Comparison of ENCODE assay signal across 39 cellular contexts in genomic region chr1:165712764-165713163, GRCh38.
"Had no signal": no experiment of that assay in that cellular context is flagged by ENCODE, and none has a peak within 500 bp of the region (broad histone marks: within the 10 kb centered on the region; RNA-seq: fewer than 3 reads in every experiment).

No MANE protein-coding gene starts in this region.

- H3K27ac ChIP-seq: adrenal gland, ascending aorta, body of pancreas, brain microvascular endothelial cell, breast epithelium, cardiac muscle cell had no signal

- FAIRE-seq: astrocyte, bronchial epithelial cell, colon had no signal

- H3K27me3 ChIP-seq: adrenal gland, ascending aorta, body of pancreas, brain microvascular endothelial cell, breast epithelium had no signal

- H3K36me3 Mint-ChIP-seq: activated naive CD4-positive, alpha-beta T cell treated with anti-CD3 and anti-CD28 coated beads, Interleukin-2, amount 10 ng/mL, durations not matched to agents 7 days and 5 days; activated naive CD4-positive, alpha-beta T cell treated with anti-CD3 and anti-CD28 coated beads, Interleukin-2, amount 50 U/mL, for 24 hours; activated naive CD4-positive, alpha-beta T cell treated with anti-CD3 and anti-CD28 coated beads, Interleukin-2, amount 50 U/mL, for 72 hours; activated naive CD8-positive, alpha-beta T cell; activated naive CD8-positive, alpha-beta T cell treated with anti-CD3 and anti-CD28 coated beads for 36 hours; activated naive CD8-positive, alpha-beta T cell treated with anti-CD3 and anti-CD28 coated beads, Interleukin-2, amount 10 ng/mL, durations not matched to agents 7 days and 5 days; brain had no signal

- H3K4me1 ChIP-seq: adrenal gland, ascending aorta, body of pancreas, breast epithelium had no signal

- H3K4me3 ChIP-seq: adrenal gland, ascending aorta, body of pancreas, breast epithelium, cardiac muscle cell had no signal

- H3K27me3 Mint-ChIP-seq: activated naive CD8-positive, alpha-beta T cell treated with anti-CD3 and anti-CD28 coated beads, Interleukin-2, amount 50 U/mL, for 24 hours had no signal

- H3K4me1 Mint-ChIP-seq: activated naive CD4-positive, alpha-beta T cell treated with anti-CD3 and anti-CD28 coated beads, Interleukin-2, amount 10 ng/mL, durations not matched to agents 7 days and 5 days; activated naive CD4-positive, alpha-beta T cell treated with anti-CD3 and anti-CD28 coated beads, Interleukin-2, amount 50 U/mL, for 24 hours; activated naive CD8-positive, alpha-beta T cell treated with anti-CD3 and anti-CD28 coated beads for 36 hours; activated naive CD8-positive, alpha-beta T cell treated with anti-CD3 and anti-CD28 coated beads, Interleukin-2, amount 10 ng/mL, durations not matched to agents 7 days and 5 days; activated naive CD8-positive, alpha-beta T cell treated with anti-CD3 and anti-CD28 coated beads, Interleukin-2, amount 50 U/mL, for 24 hours; activated T-helper 17 cell treated with anti-CD3 and anti-CD28 coated beads, Interleukin-2, amount 50 U/mL, for 72 hours; brain; central memory CD8-positive, alpha-beta T cell had no signal

- H3K9me3 ChIP-seq: adrenal gland, ascending aorta, body of pancreas, breast epithelium had no signal

- ATAC-seq: activated naive CD4-positive, alpha-beta T cell treated with anti-CD3 and anti-CD28 coated beads, Interleukin-2, amount 50 U/mL, for 72 hours; activated naive CD8-positive, alpha-beta T cell treated with anti-CD3 and anti-CD28 coated beads, Interleukin-2, amount 50 U/mL, for 24 hours; activated T-cell treated with anti-CD3 and anti-CD28 coated beads, Interleukin-2, amount 50 U/mL, for 4 hours; activated T-cell treated with anti-CD3 and anti-CD28 coated beads, Interleukin-2, amount 50 U/mL, for 72 hours; activated T-helper 17 cell treated with anti-CD3 and anti-CD28 coated beads, Interleukin-2, amount 50 U/mL, for 72 hours; body of pancreas had no signal

- H3K36me3 ChIP-seq: adrenal gland, ascending aorta, brain microvascular endothelial cell, breast epithelium, cardiac muscle cell had no signal

- H3K27ac Mint-ChIP-seq: activated naive CD4-positive, alpha-beta T cell treated with anti-CD3 and anti-CD28 coated beads for 36 hours; activated naive CD4-positive, alpha-beta T cell treated with anti-CD3 and anti-CD28 coated beads, Interleukin-2, amount 10 ng/mL, durations not matched to agents 7 days and 5 days; activated naive CD4-positive, alpha-beta T cell treated with anti-CD3 and anti-CD28 coated beads, Interleukin-2, amount 50 U/mL, for 24 hours; activated naive CD4-positive, alpha-beta T cell treated with anti-CD3 and anti-CD28 coated beads, Interleukin-2, amount 50 U/mL, for 72 hours; activated naive CD8-positive, alpha-beta T cell; activated naive CD8-positive, alpha-beta T cell treated with anti-CD3 and anti-CD28 coated beads for 36 hours; activated naive CD8-positive, alpha-beta T cell treated with anti-CD3 and anti-CD28 coated beads, Interleukin-2, amount 10 ng/mL, durations not matched to agents 7 days and 5 days; activated naive CD8-positive, alpha-beta T cell treated with anti-CD3 and anti-CD28 coated beads, Interleukin-2, amount 50 U/mL, for 24 hours; activated T-cell treated with anti-CD3 and anti-CD28 coated beads, Interleukin-2, amount 50 U/mL, for 72 hours; activated T-helper 1 cell treated with anti-CD3 and anti-CD28 coated beads, Interleukin-12 subunit alpha, Interleukin-12 subunit beta, Interleukin-2, Interleukin-4 antibody, amounts not matched to agents 30 ng/mL and 10 ng/mL and 1 ng/mL, durations not matched to agents 14 hours and 24 hours and 36 hours; activated T-helper 17 cell treated with anti-CD3 and anti-CD28 coated beads, Interleukin-2, amount 50 U/mL, for 72 hours; activated T-helper 2 cell treated with anti-CD3 and anti-CD28 coated beads, Interferon-gamma antibody, Interleukin-2, Interleukin-4, amounts not matched to agents 10 μg/mL and 5 μg/mL and 100 μg/mL, durations not matched to agents 14 hours and 24 hours and 36 hours; brain had no signal

- H3K9me3 Mint-ChIP-seq: activated naive CD4-positive, alpha-beta T cell treated with anti-CD3 and anti-CD28 coated beads for 36 hours; activated naive CD4-positive, alpha-beta T cell treated with anti-CD3 and anti-CD28 coated beads, Interleukin-2, amount 10 ng/mL, durations not matched to agents 7 days and 5 days; activated naive CD4-positive, alpha-beta T cell treated with anti-CD3 and anti-CD28 coated beads, Interleukin-2, amount 50 U/mL, for 24 hours; activated naive CD4-positive, alpha-beta T cell treated with anti-CD3 and anti-CD28 coated beads, Interleukin-2, amount 50 U/mL, for 72 hours; activated naive CD8-positive, alpha-beta T cell treated with anti-CD3 and anti-CD28 coated beads for 36 hours; activated naive CD8-positive, alpha-beta T cell treated with anti-CD3 and anti-CD28 coated beads, Interleukin-2, amount 10 ng/mL, durations not matched to agents 7 days and 5 days; activated naive CD8-positive, alpha-beta T cell treated with anti-CD3 and anti-CD28 coated beads, Interleukin-2, amount 50 U/mL, for 24 hours; activated T-cell treated with anti-CD3 and anti-CD28 coated beads, Interleukin-2, amount 50 U/mL, for 4 hours; activated T-cell treated with anti-CD3 and anti-CD28 coated beads, Interleukin-2, amount 50 U/mL, for 72 hours; activated T-helper 1 cell treated with anti-CD3 and anti-CD28 coated beads, Interleukin-12 subunit alpha, Interleukin-12 subunit beta, Interleukin-2, Interleukin-4 antibody, amounts not matched to agents 30 ng/mL and 10 ng/mL and 1 ng/mL, durations not matched to agents 14 hours and 24 hours and 36 hours; activated T-helper 17 cell treated with anti-CD3 and anti-CD28 coated beads, Interleukin-2, amount 50 U/mL, for 72 hours; activated T-helper 2 cell treated with anti-CD3 and anti-CD28 coated beads, Interferon-gamma antibody, Interleukin-2, Interleukin-4, amounts not matched to agents 10 μg/mL and 5 μg/mL and 100 μg/mL, durations not matched to agents 14 hours and 24 hours and 36 hours; central memory CD8-positive, alpha-beta T cell had no signal

- H3K4me3 Mint-ChIP-seq: activated naive CD4-positive, alpha-beta T cell treated with anti-CD3 and anti-CD28 coated beads for 36 hours; activated naive CD4-positive, alpha-beta T cell treated with anti-CD3 and anti-CD28 coated beads, Interleukin-2, amount 10 ng/mL, durations not matched to agents 7 days and 5 days; activated naive CD4-positive, alpha-beta T cell treated with anti-CD3 and anti-CD28 coated beads, Interleukin-2, amount 50 U/mL, for 24 hours; activated naive CD8-positive, alpha-beta T cell; activated naive CD8-positive, alpha-beta T cell treated with anti-CD3 and anti-CD28 coated beads for 36 hours; activated naive CD8-positive, alpha-beta T cell treated with anti-CD3 and anti-CD28 coated beads, Interleukin-2, amount 10 ng/mL, durations not matched to agents 7 days and 5 days; activated naive CD8-positive, alpha-beta T cell treated with anti-CD3 and anti-CD28 coated beads, Interleukin-2, amount 50 U/mL, for 24 hours; activated T-cell treated with anti-CD3 and anti-CD28 coated beads, Interleukin-2, amount 50 U/mL, for 4 hours; activated T-cell treated with anti-CD3 and anti-CD28 coated beads, Interleukin-2, amount 50 U/mL, for 72 hours; activated T-helper 1 cell treated with anti-CD3 and anti-CD28 coated beads, Interleukin-12 subunit alpha, Interleukin-12 subunit beta, Interleukin-2, Interleukin-4 antibody, amounts not matched to agents 30 ng/mL and 10 ng/mL and 1 ng/mL, durations not matched to agents 14 hours and 24 hours and 36 hours; activated T-helper 17 cell treated with anti-CD3 and anti-CD28 coated beads, Interleukin-2, amount 50 U/mL, for 72 hours; brain; central memory CD8-positive, alpha-beta T cell had no signal

- DNase-seq: activated effector memory CD4-positive, alpha-beta T cell treated with anti-CD3 and anti-CD28 coated beads, Interleukin-2, amount 50 U/mL, for 16 hours; activated effector memory CD4-positive, alpha-beta T cell treated with Interleukin-2 at 50 U/mL for 16 hours; activated gamma-delta T cell; activated gamma-delta T cell treated with Interleukin-2 at 50 U/mL for 16 hours; activated naive CD4-positive, alpha-beta T cell; activated naive CD4-positive, alpha-beta T cell treated with anti-CD3 and anti-CD28 coated beads for 36 hours; activated naive CD4-positive, alpha-beta T cell treated with anti-CD3 and anti-CD28 coated beads, Interleukin-2, amount 10 ng/mL, durations not matched to agents 7 days and 5 days; activated naive CD4-positive, alpha-beta T cell treated with anti-CD3 and anti-CD28 coated beads, Interleukin-2, amount 50 U/mL, for 16 hours; activated naive CD4-positive, alpha-beta T cell treated with Interleukin-2 at 50 U/mL for 16 hours; activated naive CD8-positive, alpha-beta T cell treated with anti-CD3 and anti-CD28 coated beads for 36 hours; activated naive CD8-positive, alpha-beta T cell treated with anti-CD3 and anti-CD28 coated beads, Interleukin-2, amount 10 ng/mL, durations not matched to agents 7 days and 5 days; activated naive CD8-positive, alpha-beta T cell treated with anti-CD3 and anti-CD28 coated beads, Interleukin-2, amount 50 U/mL, for 24 hours; activated T-cell treated with anti-CD3 and anti-CD28 coated beads, Interleukin-2, amount 50 U/mL, for 4 hours; activated T-cell treated with anti-CD3 and anti-CD28 coated beads, Interleukin-2, amount 50 U/mL, for 48 hours; activated T-cell treated with anti-CD3 and anti-CD28 coated beads, Interleukin-2, amount 50 U/mL, for 72 hours; adrenal gland; amniotic stem cell; amygdala; anterior cingulate cortex; aorta; body of pancreas; brain microvascular endothelial cell; caudate nucleus; central memory CD4-positive, alpha-beta T cell; cerebellar nuclear complex had no signal
